ENCODE assay signal across 10 cellular contexts in genomic region chr6:55886185-55886836, GRCh38. TPM values are rescaled to one million over a fixed set of nuclear protein-coding genes. Genes with fewer than 3 reads are reported as not detected.
DNase-seq lines count a peak whose midpoint lies in the region; ATAC-seq and TF ChIP-seq lines count a peak whose summit lies in the region.
"Had no signal": no experiment of that assay in that cellular context is flagged by ENCODE, and none has a peak within 500 bp of the region (broad histone marks: within the 10 kb centered on the region; RNA-seq: fewer than 3 reads in every experiment).

No MANE protein-coding gene starts in this region.

- DNase-seq in left ventricle myocardium inferior (no peak), cardiac septum (ENCODE audit: low spot score) (no peak), RPMI7951 (ENCODE audit: low read depth) (peak; percentile 9), foreskin melanocyte (peak; percentile 12), UCSD-AML1 (lab: John Stamatoyannopoulos, UW; ENCODE audit: unreplicated experiment) (no peak), DMS153 (lab: John Stamatoyannopoulos, UW) (no peak)
- DNase-seq in activated effector memory CD4-positive, alpha-beta T cell treated with Interleukin-2 at 50 U/mL for 16 hours: no peak
- DNase-seq: RPMI8226; stimulated activated naive B cell treated with anti-CD40 and anti-IgM and Interleukin-4, amounts not matched to agents 10 μg/mL and 1 μg/mL and 100 μg/mL, for 72 hours had no signal

- peak; percentile 49 for TF ChIP-seq CTCF in left ventricle myocardium inferior (IDR thresholded peaks at IDR 0.05; ENCODE audit: borderline replicate concordance)

- H3K4me1 ChIP-seq in left ventricle myocardium inferior: no peaks in the 10 kb centered on the region

- H3K36me3 ChIP-seq in left ventricle myocardium inferior: no peaks in the 10 kb centered on the region

- intact Hi-C loops in left ventricle myocardium inferior (cut with micrococcal nuclease): loop anchor here (5.0 kb wide), 1 partner anchor 439 kb away; no protein-coding TSS in a partner anchor
- intact Hi-C loops in cardiac septum (cut with DNase I): loop anchor here (5.0 to 10.0 kb wide), 2 partner anchors 439 to 612 kb away; no protein-coding TSS in a partner anchor

- H3K27me3 ChIP-seq in left ventricle myocardium inferior (ENCODE audit: low read depth): no peaks in the 10 kb centered on the region

- no peak overlapping the region for H3K27ac ChIP-seq in left ventricle myocardium inferior (replicated peaks)

- H3K9me3 ChIP-seq in left ventricle myocardium inferior (replicated peaks): no peaks in the 10 kb centered on the region

- no peak for ATAC-seq in HG02852 (IDR thresholded peaks at IDR 0.05; ENCODE audit: unreplicated experiment)
- ATAC-seq: stimulated activated naive B cell treated with anti-CD40 and anti-IgM and Interleukin-4, amounts not matched to agents 10 μg/mL and 1 μg/mL and 100 μg/mL, for 72 hours had no signal

- H3K4me3 ChIP-seq in left ventricle myocardium inferior: no peak overlapping the region

RNA-seq across cellular contexts. Expression of gene BMP5, which starts 10.9 kb away (rescaled TPM):
- total RNA-seq in left ventricle myocardium inferior (0.93 TPM), cardiac septum (1.4 TPM)
- not detected in 2 replicates for total RNA-seq in RPMI7951 (2014; rRNA removed; shearing (Covaris generic))

Comparison
In these comparisons a context has a peak if more than half of its experiments do, and no peak if none do; other contexts are left out.
1. DNase-seq: peak in RPMI7951 (single experiment) and foreskin melanocyte (single experiment); none in left ventricle myocardium inferior (single experiment), cardiac septum (single experiment), UCSD-AML1 (single experiment), DMS153 (single experiment) and activated effector memory CD4-positive, alpha-beta T cell treated with Interleukin-2 at 50 U/mL for 16 hours (single experiment).